1 cellular context compared by ENCODE assay signal in the genomic region with DNA sequence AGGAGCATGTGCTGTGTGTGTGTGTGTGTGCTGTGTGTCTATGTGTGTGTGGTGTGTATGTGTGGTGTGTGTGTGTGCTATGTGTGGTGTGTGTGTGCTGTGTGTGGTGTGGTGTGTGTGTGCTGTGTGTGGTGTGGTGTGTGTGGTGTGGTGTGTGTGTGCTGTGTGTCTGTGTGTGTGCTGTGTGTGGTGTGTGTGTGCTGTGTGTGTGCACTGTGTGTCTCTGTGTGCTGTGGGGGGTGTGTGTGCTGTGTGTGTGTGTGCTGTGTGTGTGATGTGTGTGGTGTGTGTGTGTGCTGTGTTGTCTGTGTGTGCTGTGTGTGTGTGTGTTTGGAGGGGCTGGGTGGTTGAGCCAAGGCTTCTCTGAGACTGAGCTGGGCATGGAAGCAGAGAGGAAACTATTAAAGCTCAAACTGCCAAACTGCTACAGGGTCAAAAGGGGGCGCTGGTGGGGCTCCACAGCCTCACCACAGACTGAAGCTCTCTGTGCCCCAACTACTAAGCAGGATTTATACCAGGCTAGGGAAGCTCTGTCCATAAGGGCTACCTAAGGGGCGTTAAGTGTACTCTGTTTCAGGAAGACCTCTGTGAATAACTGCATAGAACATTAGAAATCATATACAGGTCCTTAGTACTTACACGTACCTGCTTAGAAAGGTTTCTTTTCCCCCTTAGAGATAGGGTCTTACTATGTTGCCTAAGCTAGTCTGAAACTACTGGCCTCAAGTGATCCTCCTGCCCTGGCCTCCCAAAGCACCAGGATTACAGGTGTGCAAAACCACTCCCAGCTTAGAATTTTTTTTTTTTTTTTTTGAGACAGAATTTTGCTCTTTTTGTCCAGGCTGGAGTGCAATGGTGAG.
TF ChIP-seq lines count a peak whose summit lies in the region.

No MANE protein-coding gene starts in this region.

TF ChIP-seq in GM23338, 12 proteins besides CTCF, POLR2A, EP300 and RAD21 (continued from another document):
- TF ChIP-seq, protein P1, sequence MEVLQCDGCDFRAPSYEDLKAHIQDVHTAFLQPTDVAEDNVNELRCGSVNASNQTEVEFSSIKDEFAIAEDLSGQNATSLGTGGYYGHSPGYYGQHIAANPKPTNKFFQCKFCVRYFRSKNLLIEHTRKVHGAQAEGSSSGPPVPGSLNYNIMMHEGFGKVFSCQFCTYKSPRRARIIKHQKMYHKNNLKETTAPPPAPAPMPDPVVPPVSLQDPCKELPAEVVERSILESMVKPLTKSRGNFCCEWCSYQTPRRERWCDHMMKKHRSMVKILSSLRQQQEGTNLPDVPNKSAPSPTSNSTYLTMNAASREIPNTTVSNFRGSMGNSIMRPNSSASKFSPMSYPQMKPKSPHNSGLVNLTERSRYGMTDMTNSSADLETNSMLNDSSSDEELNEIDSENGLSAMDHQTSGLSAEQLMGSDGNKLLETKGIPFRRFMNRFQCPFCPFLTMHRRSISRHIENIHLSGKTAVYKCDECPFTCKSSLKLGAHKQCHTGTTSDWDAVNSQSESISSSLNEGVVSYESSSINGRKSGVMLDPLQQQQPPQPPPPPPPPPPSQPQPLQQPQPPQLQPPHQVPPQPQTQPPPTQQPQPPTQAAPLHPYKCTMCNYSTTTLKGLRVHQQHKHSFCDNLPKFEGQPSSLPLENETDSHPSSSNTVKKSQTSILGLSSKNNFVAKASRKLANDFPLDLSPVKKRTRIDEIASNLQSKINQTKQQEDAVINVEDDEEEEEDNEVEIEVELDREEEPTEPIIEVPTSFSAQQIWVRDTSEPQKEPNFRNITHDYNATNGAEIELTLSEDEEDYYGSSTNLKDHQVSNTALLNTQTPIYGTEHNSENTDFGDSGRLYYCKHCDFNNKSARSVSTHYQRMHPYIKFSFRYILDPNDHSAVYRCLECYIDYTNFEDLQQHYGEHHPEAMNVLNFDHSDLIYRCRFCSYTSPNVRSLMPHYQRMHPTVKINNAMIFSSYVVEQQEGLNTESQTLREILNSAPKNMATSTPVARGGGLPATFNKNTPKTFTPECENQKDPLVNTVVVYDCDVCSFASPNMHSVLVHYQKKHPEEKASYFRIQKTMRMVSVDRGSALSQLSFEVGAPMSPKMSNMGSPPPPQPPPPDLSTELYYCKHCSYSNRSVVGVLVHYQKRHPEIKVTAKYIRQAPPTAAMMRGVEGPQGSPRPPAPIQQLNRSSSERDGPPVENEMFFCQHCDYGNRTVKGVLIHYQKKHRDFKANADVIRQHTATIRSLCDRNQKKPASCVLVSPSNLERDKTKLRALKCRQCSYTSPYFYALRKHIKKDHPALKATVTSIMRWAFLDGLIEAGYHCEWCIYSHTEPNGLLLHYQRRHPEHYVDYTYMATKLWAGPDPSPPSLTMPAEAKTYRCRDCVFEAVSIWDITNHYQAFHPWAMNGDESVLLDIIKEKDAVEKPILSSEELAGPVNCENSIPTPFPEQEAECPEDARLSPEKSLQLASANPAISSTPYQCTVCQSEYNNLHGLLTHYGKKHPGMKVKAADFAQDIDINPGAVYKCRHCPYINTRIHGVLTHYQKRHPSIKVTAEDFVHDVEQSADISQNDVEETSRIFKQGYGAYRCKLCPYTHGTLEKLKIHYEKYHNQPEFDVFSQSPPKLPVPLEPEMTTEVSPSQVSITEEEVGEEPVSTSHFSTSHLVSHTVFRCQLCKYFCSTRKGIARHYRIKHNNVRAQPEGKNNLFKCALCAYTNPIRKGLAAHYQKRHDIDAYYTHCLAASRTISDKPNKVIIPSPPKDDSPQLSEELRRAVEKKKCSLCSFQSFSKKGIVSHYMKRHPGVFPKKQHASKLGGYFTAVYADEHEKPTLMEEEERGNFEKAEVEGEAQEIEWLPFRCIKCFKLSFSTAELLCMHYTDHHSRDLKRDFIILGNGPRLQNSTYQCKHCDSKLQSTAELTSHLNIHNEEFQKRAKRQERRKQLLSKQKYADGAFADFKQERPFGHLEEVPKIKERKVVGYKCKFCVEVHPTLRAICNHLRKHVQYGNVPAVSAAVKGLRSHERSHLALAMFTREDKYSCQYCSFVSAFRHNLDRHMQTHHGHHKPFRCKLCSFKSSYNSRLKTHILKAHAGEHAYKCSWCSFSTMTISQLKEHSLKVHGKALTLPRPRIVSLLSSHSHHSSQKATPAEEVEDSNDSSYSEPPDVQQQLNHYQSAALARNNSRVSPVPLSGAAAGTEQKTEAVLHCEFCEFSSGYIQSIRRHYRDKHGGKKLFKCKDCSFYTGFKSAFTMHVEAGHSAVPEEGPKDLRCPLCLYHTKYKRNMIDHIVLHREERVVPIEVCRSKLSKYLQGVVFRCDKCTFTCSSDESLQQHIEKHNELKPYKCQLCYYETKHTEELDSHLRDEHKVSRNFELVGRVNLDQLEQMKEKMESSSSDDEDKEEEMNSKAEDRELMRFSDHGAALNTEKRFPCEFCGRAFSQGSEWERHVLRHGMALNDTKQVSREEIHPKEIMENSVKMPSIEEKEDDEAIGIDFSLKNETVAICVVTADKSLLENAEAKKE (CRISPR knock-in tag; IDR thresholded peaks at IDR 0.05) = no peak
- TF ChIP-seq ZNF331 (CRISPR knock-in tag; IDR thresholded peaks at IDR 0.05; ENCODE audit: low read depth) (no peak), JUNB (IDR thresholded peaks at IDR 0.05; ENCODE audit: unreplicated experiment) (no peak), CREB1 (CRISPR knock-in tag; IDR thresholded peaks at IDR 0.05; ENCODE audit: low read depth) (no peak), NANOG (IDR thresholded peaks at IDR 0.05; ENCODE audit: borderline replicate concordance) (no peak), STAT1 (IDR thresholded peaks at IDR 0.05; ENCODE audit: unreplicated experiment) (no peak), POLR2AphosphoS5 (IDR thresholded peaks at IDR 0.05; ENCODE audit: low read depth) (no peak), EZH2phosphoT487 (IDR thresholded peaks at IDR 0.05; ENCODE audit: unreplicated experiment) (no peak), EZH2 (IDR thresholded peaks at IDR 0.05; ENCODE audit: low read depth, unreplicated experiment) (no peak)
- TF ChIP-seq, protein P2, sequence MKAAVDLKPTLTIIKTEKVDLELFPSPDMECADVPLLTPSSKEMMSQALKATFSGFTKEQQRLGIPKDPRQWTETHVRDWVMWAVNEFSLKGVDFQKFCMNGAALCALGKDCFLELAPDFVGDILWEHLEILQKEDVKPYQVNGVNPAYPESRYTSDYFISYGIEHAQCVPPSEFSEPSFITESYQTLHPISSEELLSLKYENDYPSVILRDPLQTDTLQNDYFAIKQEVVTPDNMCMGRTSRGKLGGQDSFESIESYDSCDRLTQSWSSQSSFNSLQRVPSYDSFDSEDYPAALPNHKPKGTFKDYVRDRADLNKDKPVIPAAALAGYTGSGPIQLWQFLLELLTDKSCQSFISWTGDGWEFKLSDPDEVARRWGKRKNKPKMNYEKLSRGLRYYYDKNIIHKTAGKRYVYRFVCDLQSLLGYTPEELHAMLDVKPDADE (IDR thresholded peaks at IDR 0.05) = no peak
- TF ChIP-seq, protein P3, sequence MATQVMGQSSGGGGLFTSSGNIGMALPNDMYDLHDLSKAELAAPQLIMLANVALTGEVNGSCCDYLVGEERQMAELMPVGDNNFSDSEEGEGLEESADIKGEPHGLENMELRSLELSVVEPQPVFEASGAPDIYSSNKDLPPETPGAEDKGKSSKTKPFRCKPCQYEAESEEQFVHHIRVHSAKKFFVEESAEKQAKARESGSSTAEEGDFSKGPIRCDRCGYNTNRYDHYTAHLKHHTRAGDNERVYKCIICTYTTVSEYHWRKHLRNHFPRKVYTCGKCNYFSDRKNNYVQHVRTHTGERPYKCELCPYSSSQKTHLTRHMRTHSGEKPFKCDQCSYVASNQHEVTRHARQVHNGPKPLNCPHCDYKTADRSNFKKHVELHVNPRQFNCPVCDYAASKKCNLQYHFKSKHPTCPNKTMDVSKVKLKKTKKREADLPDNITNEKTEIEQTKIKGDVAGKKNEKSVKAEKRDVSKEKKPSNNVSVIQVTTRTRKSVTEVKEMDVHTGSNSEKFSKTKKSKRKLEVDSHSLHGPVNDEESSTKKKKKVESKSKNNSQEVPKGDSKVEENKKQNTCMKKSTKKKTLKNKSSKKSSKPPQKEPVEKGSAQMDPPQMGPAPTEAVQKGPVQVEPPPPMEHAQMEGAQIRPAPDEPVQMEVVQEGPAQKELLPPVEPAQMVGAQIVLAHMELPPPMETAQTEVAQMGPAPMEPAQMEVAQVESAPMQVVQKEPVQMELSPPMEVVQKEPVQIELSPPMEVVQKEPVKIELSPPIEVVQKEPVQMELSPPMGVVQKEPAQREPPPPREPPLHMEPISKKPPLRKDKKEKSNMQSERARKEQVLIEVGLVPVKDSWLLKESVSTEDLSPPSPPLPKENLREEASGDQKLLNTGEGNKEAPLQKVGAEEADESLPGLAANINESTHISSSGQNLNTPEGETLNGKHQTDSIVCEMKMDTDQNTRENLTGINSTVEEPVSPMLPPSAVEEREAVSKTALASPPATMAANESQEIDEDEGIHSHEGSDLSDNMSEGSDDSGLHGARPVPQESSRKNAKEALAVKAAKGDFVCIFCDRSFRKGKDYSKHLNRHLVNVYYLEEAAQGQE (IDR thresholded peaks at IDR 0.05; ENCODE audit: unreplicated experiment) = no peak
